Comparison of ENCODE assay signal across 32 cellular contexts in genomic region chr2:236112466-236112865, GRCh38. TPM values are rescaled to one million over a fixed set of nuclear protein-coding genes. Genes with fewer than 3 reads are reported as not detected.
"Had no signal": no experiment of that assay in that cellular context is flagged by ENCODE, and none has a peak within 500 bp of the region (broad histone marks: within the 10 kb centered on the region; RNA-seq: fewer than 3 reads in every experiment).

No MANE protein-coding gene starts in this region.

- H3K36me3 ChIP-seq: ascending aorta, breast epithelium, cardiac muscle cell, colonic mucosa, esophagus squamous epithelium, gastroesophageal sphincter had no signal

- H3K4me3 ChIP-seq: ascending aorta, breast epithelium, cardiac muscle cell, colonic mucosa, esophagus squamous epithelium, gastroesophageal sphincter had no signal

- H3K27ac Mint-ChIP-seq: activated CD4-positive, alpha-beta memory T cell treated with anti-CD3 and anti-CD28 coated beads for 36 hours; activated CD4-positive, alpha-beta T cell treated with anti-CD3 and anti-CD28 coated beads for 36 hours; activated CD4-positive, alpha-beta T cell treated with anti-CD3 and anti-CD28 coated beads, Interleukin-2, amount 10 ng/mL, durations not matched to agents 24 days and 14 days; activated naive CD4-positive, alpha-beta T cell treated with anti-CD3 and anti-CD28 coated beads, Interleukin-2, amount 10 ng/mL, durations not matched to agents 7 days and 5 days; activated naive CD4-positive, alpha-beta T cell treated with anti-CD3 and anti-CD28 coated beads, Interleukin-2, amount 50 U/mL, for 72 hours; activated naive CD8-positive, alpha-beta T cell treated with anti-CD3 and anti-CD28 coated beads, Interleukin-2, amount 10 ng/mL, durations not matched to agents 7 days and 5 days; activated T-helper 1 cell treated with anti-CD3 and anti-CD28 coated beads, Interleukin-12 subunit alpha, Interleukin-12 subunit beta, Interleukin-2, Interleukin-4 antibody, amounts not matched to agents 30 ng/mL and 10 ng/mL and 1 ng/mL, durations not matched to agents 14 hours and 24 hours and 36 hours; activated T-helper 2 cell treated with anti-CD3 and anti-CD28 coated beads, Interferon-gamma antibody, Interleukin-2, Interleukin-4, amounts not matched to agents 10 μg/mL and 5 μg/mL and 100 μg/mL, durations not matched to agents 14 hours and 24 hours and 36 hours; brain had no signal

- ATAC-seq: activated CD4-positive, alpha-beta T cell treated with anti-CD3 and anti-CD28 coated beads for 36 hours; activated naive CD4-positive, alpha-beta T cell treated with anti-CD3 and anti-CD28 coated beads, Interleukin-2, amount 50 U/mL, for 72 hours; gastroesophageal sphincter had no signal

- H3K9me3 Mint-ChIP-seq: activated CD4-positive, alpha-beta memory T cell treated with anti-CD3 and anti-CD28 coated beads for 36 hours; activated CD4-positive, alpha-beta T cell treated with anti-CD3 and anti-CD28 coated beads, Interleukin-2, amount 10 ng/mL, durations not matched to agents 24 days and 14 days; activated naive CD4-positive, alpha-beta T cell treated with anti-CD3 and anti-CD28 coated beads, Interleukin-2, amount 10 ng/mL, durations not matched to agents 7 days and 5 days; activated naive CD4-positive, alpha-beta T cell treated with anti-CD3 and anti-CD28 coated beads, Interleukin-2, amount 50 U/mL, for 72 hours; activated naive CD8-positive, alpha-beta T cell treated with anti-CD3 and anti-CD28 coated beads, Interleukin-2, amount 10 ng/mL, durations not matched to agents 7 days and 5 days; activated T-helper 1 cell treated with anti-CD3 and anti-CD28 coated beads, Interleukin-12 subunit alpha, Interleukin-12 subunit beta, Interleukin-2, Interleukin-4 antibody, amounts not matched to agents 30 ng/mL and 10 ng/mL and 1 ng/mL, durations not matched to agents 14 hours and 24 hours and 36 hours; activated T-helper 2 cell treated with anti-CD3 and anti-CD28 coated beads, Interferon-gamma antibody, Interleukin-2, Interleukin-4, amounts not matched to agents 10 μg/mL and 5 μg/mL and 100 μg/mL, durations not matched to agents 14 hours and 24 hours and 36 hours had no signal

- H3K27ac ChIP-seq: ascending aorta, breast epithelium, cardiac muscle cell, colonic mucosa, epithelial cell of prostate, esophagus squamous epithelium, gastroesophageal sphincter had no signal

- DNase-seq: activated CD4-positive, alpha-beta memory T cell treated with anti-CD3 and anti-CD28 coated beads for 36 hours; activated CD4-positive, alpha-beta T cell treated with anti-CD3 and anti-CD28 coated beads for 36 hours; activated CD4-positive, alpha-beta T cell treated with anti-CD3 and anti-CD28 coated beads, Interleukin-2, amount 10 ng/mL, durations not matched to agents 24 days and 14 days; activated CD4-positive, CD25-positive, alpha-beta regulatory T cell; activated CD4-positive, CD25-positive, alpha-beta regulatory T cell treated with anti-CD3 and anti-CD28 coated beads, Interleukin-2, amount 50 U/mL, for 72 hours; activated CD8-positive, alpha-beta memory T cell treated with anti-CD3 and anti-CD28 coated beads for 24 hours; activated naive CD4-positive, alpha-beta T cell; activated naive CD4-positive, alpha-beta T cell treated with anti-CD3 and anti-CD28 coated beads, Interleukin-2, amount 10 ng/mL, durations not matched to agents 7 days and 5 days; activated naive CD8-positive, alpha-beta T cell treated with anti-CD3 and anti-CD28 coated beads, Interleukin-2, amount 10 ng/mL, durations not matched to agents 7 days and 5 days; activated T-cell treated with anti-CD3 and anti-CD28 coated beads, Interleukin-2, amount 50 U/mL, for 48 hours; central memory CD4-positive, alpha-beta T cell; cerebellar nuclear complex; colonic mucosa; effector CD8-positive, alpha-beta T cell; esophagus squamous epithelium; foreskin melanocyte; T-helper 1 cell; T-helper 2 cell had no signal

- FAIRE-seq: endometrium, endothelial cell of umbilical vein had no signal

- H3K27me3 ChIP-seq: ascending aorta, breast epithelium, cardiac muscle cell, colonic mucosa, esophagus squamous epithelium, gastroesophageal sphincter had no signal

- H3K36me3 Mint-ChIP-seq: activated CD4-positive, alpha-beta memory T cell treated with anti-CD3 and anti-CD28 coated beads for 36 hours; activated naive CD4-positive, alpha-beta T cell treated with anti-CD3 and anti-CD28 coated beads, Interleukin-2, amount 10 ng/mL, durations not matched to agents 7 days and 5 days; activated naive CD4-positive, alpha-beta T cell treated with anti-CD3 and anti-CD28 coated beads, Interleukin-2, amount 50 U/mL, for 72 hours; activated naive CD8-positive, alpha-beta T cell treated with anti-CD3 and anti-CD28 coated beads, Interleukin-2, amount 10 ng/mL, durations not matched to agents 7 days and 5 days had no signal

- H3K9me3 ChIP-seq: ascending aorta, breast epithelium, colonic mucosa, esophagus squamous epithelium, gastroesophageal sphincter had no signal

- H3K4me1 Mint-ChIP-seq: activated CD4-positive, alpha-beta T cell treated with anti-CD3 and anti-CD28 coated beads for 36 hours; activated CD4-positive, alpha-beta T cell treated with anti-CD3 and anti-CD28 coated beads, Interleukin-2, amount 10 ng/mL, durations not matched to agents 24 days and 14 days; activated naive CD4-positive, alpha-beta T cell treated with anti-CD3 and anti-CD28 coated beads, Interleukin-2, amount 10 ng/mL, durations not matched to agents 7 days and 5 days; activated naive CD8-positive, alpha-beta T cell treated with anti-CD3 and anti-CD28 coated beads, Interleukin-2, amount 10 ng/mL, durations not matched to agents 7 days and 5 days had no signal

- H3K4me3 Mint-ChIP-seq: activated CD4-positive, alpha-beta memory T cell treated with anti-CD3 and anti-CD28 coated beads for 36 hours; activated CD4-positive, alpha-beta T cell treated with anti-CD3 and anti-CD28 coated beads for 36 hours; activated CD4-positive, alpha-beta T cell treated with anti-CD3 and anti-CD28 coated beads, Interleukin-2, amount 10 ng/mL, durations not matched to agents 24 days and 14 days; activated naive CD4-positive, alpha-beta T cell treated with anti-CD3 and anti-CD28 coated beads, Interleukin-2, amount 10 ng/mL, durations not matched to agents 7 days and 5 days; activated naive CD8-positive, alpha-beta T cell treated with anti-CD3 and anti-CD28 coated beads, Interleukin-2, amount 10 ng/mL, durations not matched to agents 7 days and 5 days; activated T-helper 1 cell treated with anti-CD3 and anti-CD28 coated beads, Interleukin-12 subunit alpha, Interleukin-12 subunit beta, Interleukin-2, Interleukin-4 antibody, amounts not matched to agents 30 ng/mL and 10 ng/mL and 1 ng/mL, durations not matched to agents 14 hours and 24 hours and 36 hours; brain had no signal

- H3K4me1 ChIP-seq: ascending aorta, breast epithelium, colonic mucosa, gastroesophageal sphincter had no signal

RNA-seq across cellular contexts. Expression of gene GBX2, which starts 55.7 kb away (rescaled TPM):
- total RNA-seq: activated CD4-positive, alpha-beta memory T cell treated with anti-CD3 and anti-CD28 coated beads for 36 hours; activated CD4-positive, alpha-beta T cell treated with anti-CD3 and anti-CD28 coated beads for 36 hours; activated CD4-positive, alpha-beta T cell treated with anti-CD3 and anti-CD28 coated beads, Interleukin-2, amount 10 ng/mL, durations not matched to agents 24 days and 14 days; activated naive CD4-positive, alpha-beta T cell treated with anti-CD3 and anti-CD28 coated beads, Interleukin-2, amount 50 U/mL, for 72 hours; activated naive CD8-positive, alpha-beta T cell treated with anti-CD3 and anti-CD28 coated beads, Interleukin-2, amount 10 ng/mL, durations not matched to agents 7 days and 5 days; activated T-helper 1 cell treated with anti-CD3 and anti-CD28 coated beads, Interleukin-12 subunit alpha, Interleukin-12 subunit beta, Interleukin-2, Interleukin-4 antibody, amounts not matched to agents 30 ng/mL and 10 ng/mL and 1 ng/mL, durations not matched to agents 14 hours and 24 hours and 36 hours; activated T-helper 2 cell treated with anti-CD3 and anti-CD28 coated beads, Interferon-gamma antibody, Interleukin-2, Interleukin-4, amounts not matched to agents 10 μg/mL and 5 μg/mL and 100 μg/mL, durations not matched to agents 14 hours and 24 hours and 36 hours; ascending aorta; breast epithelium; colonic mucosa; esophagus squamous epithelium; fibroblast of lung; fibroblast of villous mesenchyme; gastroesophageal sphincter had no signal
- polyA plus RNA-seq: esophagus had no signal
